ENCODE assay signal across 19 cellular contexts in genomic region chr15:67037694-67038093, GRCh38. TPM values are rescaled to one million over a fixed set of nuclear protein-coding genes. Genes with fewer than 3 reads are reported as not detected.
A peak's percentile ranks its signal among the peaks of the same experiment; 100 is the strongest.
DNase-seq lines count a peak whose midpoint lies in the region; ATAC-seq and TF ChIP-seq lines count a peak whose summit lies in the region.
"Had no signal": no experiment of that assay in that cellular context is flagged by ENCODE, and none has a peak within 500 bp of the region (broad histone marks: within the 10 kb centered on the region; RNA-seq: fewer than 3 reads in every experiment).

No MANE protein-coding gene starts in this region.

- no peaks in the 10 kb centered on the region for H3K9me3 ChIP-seq in SJCRH30 (replicated peaks)
- no peaks in the 10 kb centered on the region for H3K9me3 ChIP-seq in effector memory CD4-positive, alpha-beta T cell (ENCODE audit: control insufficient read depth, low read length)
- no peaks in the 10 kb centered on the region for H3K9me3 ChIP-seq in PC-3 (ENCODE audit: low read length)
- H3K9me3 ChIP-seq: HAP-1, SJSA1 had no signal

- H3K27ac ChIP-seq in SJCRH30 (no peak overlapping the region), PC-3 (ENCODE audit: low read length) (no peak overlapping the region)
- no peak overlapping the region for H3K27ac ChIP-seq in effector memory CD4-positive, alpha-beta T cell (ENCODE audit: insufficient read depth, low read length, poor library complexity, severe bottlenecking)
- H3K27ac ChIP-seq: 22Rv1 had no signal

- CTCF ChIA-PET in PC-3 (lab: Charles Lee): no interaction called here

- H3K4me1 ChIP-seq in SJCRH30 (peaks cover 31% of the 10 kb centered on the region), PC-3 (ENCODE audit: insufficient read depth, low read length) (no peaks in the 10 kb centered on the region; the same call in 1 of the 2 replicates)
- peaks cover 14% of the 10 kb centered on the region for H3K4me1 ChIP-seq in effector memory CD4-positive, alpha-beta T cell (ENCODE audit: control insufficient read depth, insufficient read depth, low read length, poor library complexity, severe bottlenecking)

- in situ Hi-C loops in GM13977 (cut with MboI; ENCODE audit: low pct_unique_long_range_greater_than_20kb, low sequenced_read_pairs, unreplicated experiment): no loop called here

- H3K9ac ChIP-seq in PC-3 (ENCODE audit: low read length): no peak overlapping the region

- no peak overlapping the region for H3K27ac Mint-ChIP-seq in neural crest cell (ENCODE audit: unreplicated experiment)
- H3K27ac Mint-ChIP-seq: B cell, IgD-negative memory B cell had no signal

- intact Hi-C loops in PC-3 (cut with micrococcal nuclease): no loop called here

- no peak overlapping the region for H2AFZ ChIP-seq in PC-3 (ENCODE audit: low read length)

- no peak overlapping the region for H3K4me2 ChIP-seq in PC-3 (ENCODE audit: low read length)

- no peaks in the 10 kb centered on the region for H3K79me2 ChIP-seq in PC-3 (ENCODE audit: low read length)

- H3K4me3 ChIP-seq in SJCRH30 (no peak overlapping the region), PC-3 (ENCODE audit: low read length) (no peak overlapping the region)
- H3K4me3 ChIP-seq in effector memory CD4-positive, alpha-beta T cell (ENCODE audit: insufficient read depth, low read depth, low read length, poor library complexity, severe bottlenecking): no peak overlapping the region
- H3K4me3 ChIP-seq: HAP-1, SJSA1 had no signal

- DNase-seq in NCI-H2171 treated with DMSO at 0.1 percent for 48 hours (lab: John Stamatoyannopoulos, UW) (peak; percentile 16), NCI-H2171 (lab: John Stamatoyannopoulos, UW) (no peak), GM13977 (ENCODE audit: low spot score) (peak; percentile 38), SJCRH30 (peak; percentile 41 to 67), neural crest cell (ENCODE audit: low read depth, low spot score) (no peak), PC-3 (no peak)
- DNase-seq in effector memory CD4-positive, alpha-beta T cell: no peak
- DNase-seq: Calu3; CD4-positive, CD25-positive, alpha-beta regulatory T cell; DMS53; MV-4-11; NCI-H2029 treated with DMSO at 0.1 percent for 48 hours; NCI-H2227 treated with DMSO at 0.1 percent for 48 hours had no signal

- no peaks in the 10 kb centered on the region for H3K9me2 ChIP-seq in PC-3 (replicated peaks; ENCODE audit: low read length)

- no peaks in the 10 kb centered on the region for H4K20me1 ChIP-seq in PC-3 (ENCODE audit: low read length)

- H3K4me1 Mint-ChIP-seq in neural crest cell: peaks cover 24% of the 10 kb centered on the region

- no peaks in the 10 kb centered on the region for H3F3A ChIP-seq in PC-3 (ENCODE audit: low read length, unreplicated experiment)

- H3K9me3 Mint-ChIP-seq in neural crest cell: no peaks in the 10 kb centered on the region
- H3K9me3 Mint-ChIP-seq: IgD-negative memory B cell had no signal

- peaks cover 6% of the 10 kb centered on the region for H3K27me3 Mint-ChIP-seq in neural crest cell (ENCODE audit: low read depth)

- no TSS peak for BruUV-seq in PC-3 (replicated peaks; lab: Mats Ljungman, UMichigan)

- no peaks in the 10 kb centered on the region for H3K27me3 ChIP-seq in SJCRH30
- H3K27me3 ChIP-seq in effector memory CD4-positive, alpha-beta T cell (replicated peaks; ENCODE audit: control insufficient read depth, insufficient read depth, low read length, poor library complexity, severe bottlenecking): no peaks in the 10 kb centered on the region
- no peaks in the 10 kb centered on the region for H3K27me3 ChIP-seq in PC-3 (ENCODE audit: low read length)
- H3K27me3 ChIP-seq: SJSA1 had no signal

- H3K36me3 Mint-ChIP-seq in neural crest cell (ENCODE audit: low read depth): no peaks in the 10 kb centered on the region
- H3K36me3 Mint-ChIP-seq: CD4-positive, CD25-positive, alpha-beta regulatory T cell; IgD-negative memory B cell had no signal

- peak overlapping the region; percentile 7 for H3K4me3 Mint-ChIP-seq in neural crest cell
- H3K4me3 Mint-ChIP-seq: B cell; CD4-positive, CD25-positive, alpha-beta regulatory T cell; IgD-negative memory B cell had no signal

- POLR2A ChIA-PET in PC-3 (lab: Charles Lee; ENCODE audit: unreplicated experiment): interaction anchor here (0.7 kb wide), 1 partner anchor 12 kb away, joined by 3 read pairs; no protein-coding TSS in a partner anchor

- no peaks in the 10 kb centered on the region for H3K36me3 ChIP-seq in SJCRH30
- no peaks in the 10 kb centered on the region for H3K36me3 ChIP-seq in effector memory CD4-positive, alpha-beta T cell (ENCODE audit: control insufficient read depth, insufficient read depth, low read length)
- no peaks in the 10 kb centered on the region for H3K36me3 ChIP-seq in PC-3 (ENCODE audit: low read depth, low read length)
- H3K36me3 ChIP-seq: HAP-1, SJSA1 had no signal

- TF ChIP-seq CTCF in GM13977 (IDR thresholded peaks at IDR 0.05; ENCODE audit: extremely low read depth, insufficient read depth, missing control alignments): no peak
- no peak for TF ChIP-seq CTCF in neural crest cell (conservative IDR thresholded peaks at IDR 0.05)
- no peak for TF ChIP-seq CTCF in PC-3 (conservative IDR thresholded peaks at IDR 0.05; ENCODE audit: low read depth, low read length)

- ATAC-seq in GM18909 (IDR thresholded peaks at IDR 0.05; ENCODE audit: poor library complexity, unreplicated experiment): no peak
- ATAC-seq in PC-3: no peak

RNA-seq across cellular contexts. Expression of gene SMAD3, which starts 27.7 kb away (rescaled TPM):
- 22.8 and 23.0 TPM in 2 replicates for total RNA-seq in SJCRH30 (2014; rRNA removed; shearing (Covaris generic))
- total RNA-seq in neural crest cell (39.5 and 44.8 TPM in 2 replicates), PC-3 (2014; rRNA removed) (75.6 and 86.4 TPM in 2 replicates)

Comparison
In these comparisons a context has a peak if more than half of its experiments do, and no peak if none do; other contexts are left out.
1. DNase-seq: peak in NCI-H2171 treated with DMSO at 0.1 percent for 48 hours (single experiment), GM13977 (single experiment) and SJCRH30 (2 of 2); none in NCI-H2171 (single experiment), neural crest cell (single experiment), effector memory CD4-positive, alpha-beta T cell (0 of 3) and PC-3 (single experiment).